In genomic region chr5:179738725-179739124, GRCh38 we compare ENCODE assay signal across 21 cellular contexts. TPM values are rescaled to one million over a fixed set of nuclear protein-coding genes. Genes with fewer than 3 reads are reported as not detected.
A peak's percentile ranks its signal among the peaks of the same experiment; 100 is the strongest.
DNase-seq lines count a peak whose midpoint lies in the region; ATAC-seq and TF ChIP-seq lines count a peak whose summit lies in the region.
"Had no signal": no experiment of that assay in that cellular context is flagged by ENCODE, and none has a peak within 500 bp of the region (broad histone marks: within the 10 kb centered on the region; RNA-seq: fewer than 3 reads in every experiment).

No MANE protein-coding gene starts in this region.

- CTCF ChIA-PET in activated CD4-positive, alpha-beta T cell treated with anti-CD3 and anti-CD28 coated beads for 36 hours (lab: Charles Lee), result interaction anchor here (0.6 to 2.4 kb wide), 6 partner anchors 12 to 74 kb away, joined by 3 to 14 read pairs (median 4); no protein-coding TSS in a partner anchor
- CTCF ChIA-PET in CD4-positive, alpha-beta memory T cell (lab: Charles Lee; ENCODE audit: partially characterized antibody), result interaction anchor here (0.5 to 2.9 kb wide), 6 partner anchors 9 to 218 kb away, joined by 3 to 19 read pairs (median 4); no protein-coding TSS in a partner anchor

- peak overlapping the region; percentile 45 for H3K27ac Mint-ChIP-seq in activated CD4-positive, alpha-beta T cell treated with anti-CD3 and anti-CD28 coated beads for 36 hours
- peak overlapping the region in 5 of 7 donors; percentile 5 to 88 (median 32) for H3K27ac Mint-ChIP-seq in CD4-positive, alpha-beta memory T cell
- H3K27ac Mint-ChIP-seq in chondrocyte (ENCODE audit: unreplicated experiment) (peak overlapping the region; percentile 33), neural crest cell (ENCODE audit: unreplicated experiment) (no peak overlapping the region)

- DNase-seq in activated CD4-positive, alpha-beta T cell treated with anti-CD3 and anti-CD28 coated beads for 36 hours, result no peak
- no peak for DNase-seq in activated CD4-positive, alpha-beta T cell treated with anti-CD3 and anti-CD28 coated beads, Interleukin-2, amount 50 U/mL, for 4 hours
- DNase-seq in CD4-positive, alpha-beta memory T cell, result no peak
- DNase-seq in chondrocyte (ENCODE audit: low spot score) (no peak), neural crest cell (ENCODE audit: low read depth, low spot score) (no peak), Peyer's patch (no peak), HK-2 (ENCODE audit: unreplicated experiment) (no peak), activated gamma-delta T cell (lab: John Stamatoyannopoulos, UW) (no peak)
- DNase-seq: activated CD4-positive, alpha-beta T cell treated with anti-CD3 and anti-CD28 coated beads for 1 hour; activated CD8-positive, alpha-beta memory T cell treated with anti-CD3 and anti-CD28 coated beads, Interleukin-2, amount 10 ng/mL, durations not matched to agents 7 days and 5 days; caudate nucleus; heart left ventricle; mesendoderm; NCI-H1417; NCI-H446; OCI-M1; SHP77 had no signal

- H3K9me3 Mint-ChIP-seq in activated CD4-positive, alpha-beta T cell treated with anti-CD3 and anti-CD28 coated beads for 36 hours (ENCODE audit: low read depth), result no peaks in the 10 kb centered on the region
- H3K9me3 Mint-ChIP-seq in CD4-positive, alpha-beta memory T cell, result no peaks in the 10 kb centered on the region
- H3K9me3 Mint-ChIP-seq in chondrocyte (ENCODE audit: low read depth) (no peaks in the 10 kb centered on the region), neural crest cell (no peaks in the 10 kb centered on the region)

- POLR2A ChIA-PET in activated CD4-positive, alpha-beta T cell treated with anti-CD3 and anti-CD28 coated beads for 36 hours (lab: Charles Lee), result interaction anchor here (0.6 to 0.7 kb wide), 2 partner anchors 21 to 23 kb away, joined by 3 to 7 read pairs; no protein-coding TSS in a partner anchor
- POLR2A ChIA-PET in CD4-positive, alpha-beta memory T cell (lab: Charles Lee; ENCODE audit: partially characterized antibody), result interaction anchor here (0.6 to 1.2 kb wide), 2 partner anchors 23 to 115 kb away, joined by 3 to 4 read pairs; partner anchors contain the start of gene HNRNPH1

- H3K4me3 ChIP-seq in CD4-positive, alpha-beta memory T cell (ENCODE audit: low read length in 2 of 2), result no peak overlapping the region
- no peak overlapping the region for H3K4me3 ChIP-seq in Peyer's patch
- H3K4me3 ChIP-seq: heart left ventricle had no signal

- intact Hi-C loops in activated CD4-positive, alpha-beta T cell treated with anti-CD3 and anti-CD28 coated beads for 36 hours (cut with DNase I, micrococcal nuclease), result loop anchor here in 1 of 2 experiments (10.0 kb wide), 1 partner anchor 1114 kb away; the partner anchor contains the start of gene CLK4
- intact Hi-C loops in CD4-positive, alpha-beta memory T cell (cut with micrococcal nuclease), result loop anchor here (10.0 kb wide), 2 partner anchors 114 to 184 kb away; partner anchors contain the start of genes HNRNPH1 and RUFY1

- no peak for TF ChIP-seq POLR2A in Peyer's patch (IDR thresholded peaks at IDR 0.05)

- peaks cover 65% of the 10 kb centered on the region for H3K4me1 ChIP-seq in CD4-positive, alpha-beta memory T cell (ENCODE audit: insufficient read depth, low read length)
- peaks cover 0 to 33% (median 4%) of the 10 kb centered on the region in 4 donors for H3K4me1 ChIP-seq in Peyer's patch

- peaks cover 3% of the 10 kb centered on the region for H3K36me3 ChIP-seq in CD4-positive, alpha-beta memory T cell (ENCODE audit: insufficient read depth, low read length)
- peaks cover 0 to 7% (median 0%) of the 10 kb centered on the region in 3 donors for H3K36me3 ChIP-seq in Peyer's patch

- no peaks in the 10 kb centered on the region for H3K9me3 ChIP-seq in CD4-positive, alpha-beta memory T cell (ENCODE audit: control insufficient read depth in 1 of 2, low read length in 2 of 2)
- no peaks in the 10 kb centered on the region for H3K9me3 ChIP-seq in Peyer's patch
- H3K9me3 ChIP-seq: heart left ventricle had no signal

- peaks cover 57% of the 10 kb centered on the region for H3K4me1 Mint-ChIP-seq in activated CD4-positive, alpha-beta T cell treated with anti-CD3 and anti-CD28 coated beads for 36 hours
- H3K4me1 Mint-ChIP-seq in CD4-positive, alpha-beta memory T cell, result peaks cover 48 to 75% (median 55%) of the 10 kb centered on the region in 4 donors
- H3K4me1 Mint-ChIP-seq in chondrocyte (ENCODE audit: low read depth) (peaks cover 50% of the 10 kb centered on the region), neural crest cell (peaks cover 33% of the 10 kb centered on the region)

- H3K4me3 Mint-ChIP-seq in activated CD4-positive, alpha-beta T cell treated with anti-CD3 and anti-CD28 coated beads for 36 hours, result no peak overlapping the region
- peak overlapping the region in 2 of 8 donors; percentile 40 to 68 for H3K4me3 Mint-ChIP-seq in CD4-positive, alpha-beta memory T cell
- H3K4me3 Mint-ChIP-seq in chondrocyte (ENCODE audit: unreplicated experiment), result no peak overlapping the region
- peak overlapping the region; percentile 48 for H3K4me3 Mint-ChIP-seq in neural crest cell
- H3K4me3 Mint-ChIP-seq: activated CD8-positive, alpha-beta memory T cell treated with anti-CD3 and anti-CD28 coated beads, Interleukin-2, amount 10 ng/mL, durations not matched to agents 7 days and 5 days had no signal

- TF ChIP-seq CTCF in chondrocyte (IDR thresholded peaks at IDR 0.05), result no peak
- TF ChIP-seq CTCF in neural crest cell (conservative IDR thresholded peaks at IDR 0.05), result no peak
- no peak for TF ChIP-seq CTCF in Peyer's patch (IDR thresholded peaks at IDR 0.05)

- H3K27ac ChIP-seq in CD4-positive, alpha-beta memory T cell (ENCODE audit: low read depth, low read length), result no peak overlapping the region
- no peak overlapping the region for H3K27ac ChIP-seq in Peyer's patch
- H3K27ac ChIP-seq: heart left ventricle had no signal

- H3K27me3 ChIP-seq in CD4-positive, alpha-beta memory T cell (ENCODE audit: insufficient read depth, low read length), result no peaks in the 10 kb centered on the region
- H3K27me3 ChIP-seq in Peyer's patch, result no peaks in the 10 kb centered on the region
- H3K27me3 ChIP-seq: heart left ventricle had no signal

- ATAC-seq in activated CD4-positive, alpha-beta T cell treated with anti-CD3 and anti-CD28 coated beads for 36 hours, result no peak
- ATAC-seq: activated CD8-positive, alpha-beta memory T cell treated with anti-CD3 and anti-CD28 coated beads, Interleukin-2, amount 10 ng/mL, durations not matched to agents 7 days and 5 days; heart left ventricle had no signal

- H3K36me3 Mint-ChIP-seq in activated CD4-positive, alpha-beta T cell treated with anti-CD3 and anti-CD28 coated beads for 36 hours (ENCODE audit: low read depth), result peaks cover 37% of the 10 kb centered on the region
- peaks cover 9 to 36% of the 10 kb centered on the region in 2 donors for H3K36me3 Mint-ChIP-seq in CD4-positive, alpha-beta memory T cell
- H3K36me3 Mint-ChIP-seq in chondrocyte (ENCODE audit: low read depth), result peaks cover 2% of the 10 kb centered on the region
- peaks cover 10% of the 10 kb centered on the region for H3K36me3 Mint-ChIP-seq in neural crest cell (ENCODE audit: low read depth)

- H3K27me3 Mint-ChIP-seq in activated CD4-positive, alpha-beta T cell treated with anti-CD3 and anti-CD28 coated beads for 36 hours, result no peaks in the 10 kb centered on the region
- no peaks in the 10 kb centered on the region for H3K27me3 Mint-ChIP-seq in CD4-positive, alpha-beta memory T cell
- H3K27me3 Mint-ChIP-seq in chondrocyte (ENCODE audit: low read depth) (no peaks in the 10 kb centered on the region), neural crest cell (ENCODE audit: low read depth) (no peaks in the 10 kb centered on the region)
- H3K27me3 Mint-ChIP-seq: activated CD8-positive, alpha-beta memory T cell treated with anti-CD3 and anti-CD28 coated beads, Interleukin-2, amount 10 ng/mL, durations not matched to agents 7 days and 5 days had no signal

RNA-seq across cellular contexts. Expression of gene MAML1, which starts 6.1 kb away (rescaled TPM):
- 10 to 100 TPM; 25.4 to 32.6 TPM for total RNA-seq in activated CD4-positive, alpha-beta T cell treated with anti-CD3 and anti-CD28 coated beads for 36 hours
- 10 to 100 TPM; 52.4 to 56.5 TPM for total RNA-seq in CD4-positive, alpha-beta memory T cell
- polyA plus RNA-seq in CD4-positive, alpha-beta memory T cell, result 10 to 100 TPM in 1 of 2 donors, 1 to 10 TPM in 1; 1.5 to 10.9 TPM
- total RNA-seq in chondrocyte (29.3 to 29.9 TPM (median 29.9 TPM) in 3 replicates), neural crest cell (57.6 and 59.1 TPM in 2 replicates), Peyer's patch (10 to 100 TPM; 29.6 to 43.1 (median 37.3) TPM)

RNA-seq across cellular contexts. Expression of gene CANX, which starts 40.0 kb away (rescaled TPM):
- 100 to 1,000 TPM; 472 to 554 TPM for total RNA-seq in activated CD4-positive, alpha-beta T cell treated with anti-CD3 and anti-CD28 coated beads for 36 hours
- total RNA-seq in CD4-positive, alpha-beta memory T cell, result 100 to 1,000 TPM; 377 to 417 TPM
- polyA plus RNA-seq in CD4-positive, alpha-beta memory T cell, result 100 to 1,000 TPM; 259 to 394 TPM
- total RNA-seq in chondrocyte, result 695 to 849 TPM (median 699 TPM) in 3 replicates
- total RNA-seq in neural crest cell, result 652 and 682 TPM in 2 replicates
- 100 to 1,000 TPM; 171 to 324 (median 287) TPM for total RNA-seq in Peyer's patch

RNA-seq across cellular contexts. Expression of gene LTC4S, which starts 55.1 kb away (rescaled TPM):
- under 1 TPM; 0.39 to 0.42 TPM for total RNA-seq in activated CD4-positive, alpha-beta T cell treated with anti-CD3 and anti-CD28 coated beads for 36 hours
- total RNA-seq in CD4-positive, alpha-beta memory T cell, result 1 to 10 TPM; 5.1 to 8.1 TPM
- 1 to 10 TPM; 4.2 to 9.4 TPM for polyA plus RNA-seq in CD4-positive, alpha-beta memory T cell
- total RNA-seq in chondrocyte (1.2 to 1.7 TPM (median 1.3 TPM) in 3 replicates), neural crest cell (2.4 and 3.3 TPM in 2 replicates), Peyer's patch (10 to 100 TPM in 1 of 4 donors, 1 to 10 TPM in 2, not detected in 1; 1.9 to 12.4 (median 3.6) TPM)

RNA-seq across cellular contexts. Expression of gene CBY3, which starts 57.9 kb away (rescaled TPM):
- under 1 TPM; 0.40 to 0.71 TPM for total RNA-seq in activated CD4-positive, alpha-beta T cell treated with anti-CD3 and anti-CD28 coated beads for 36 hours
- under 1 TPM; 0.58 to 0.76 TPM for total RNA-seq in CD4-positive, alpha-beta memory T cell
- under 1 TPM; 0.36 to 0.56 TPM for polyA plus RNA-seq in CD4-positive, alpha-beta memory T cell
- total RNA-seq in chondrocyte, result not detected in 3 replicates
- total RNA-seq in neural crest cell, result not detected in 2 replicates
- total RNA-seq in Peyer's patch, result not detected
- total RNA-seq: epithelial cell of proximal tubule, fibroblast of villous mesenchyme, heart left ventricle, posterior vena cava, temporal lobe had no signal
- polyA plus RNA-seq: heart left ventricle had no signal
